In the genomic region with DNA sequence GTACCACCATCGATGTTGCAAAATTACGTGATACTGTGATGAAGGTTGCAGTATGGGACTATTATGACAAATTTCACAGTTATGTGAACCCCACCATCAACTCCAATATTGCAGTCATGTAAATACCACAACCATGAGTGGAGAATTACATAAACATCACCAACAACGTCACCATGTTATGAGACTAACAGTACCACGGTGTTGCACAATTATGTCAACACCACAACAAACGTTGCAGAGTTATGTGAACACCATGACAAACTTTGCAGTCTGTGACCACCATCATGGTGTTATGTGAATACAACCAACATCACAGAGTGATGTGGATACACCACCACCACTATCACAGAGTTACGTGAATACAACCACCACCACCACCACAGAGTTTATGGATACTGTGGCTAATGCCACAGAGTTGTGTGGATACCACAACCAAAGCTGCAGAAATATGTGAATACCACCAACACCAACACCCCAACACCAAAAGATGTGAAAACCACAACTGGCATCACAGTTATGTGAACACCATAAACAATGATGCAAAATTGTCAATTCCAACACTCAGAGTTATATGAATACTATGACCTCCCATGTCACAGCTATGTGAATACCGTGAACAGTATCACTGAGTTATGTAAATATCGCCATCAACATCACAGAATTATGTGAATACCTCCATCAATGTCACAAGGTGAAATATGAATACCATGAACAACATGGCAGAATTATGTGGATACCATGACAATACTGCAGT, we compare ENCODE assay signal across 25 cellular contexts.
DNase-seq lines count a peak whose midpoint lies in the region; ATAC-seq and TF ChIP-seq lines count a peak whose summit lies in the region.
"Had no signal": no experiment of that assay in that cellular context is flagged by ENCODE, and none has a peak within 500 bp of the region (broad histone marks: within the 10 kb centered on the region; RNA-seq: fewer than 3 reads in every experiment).

No MANE protein-coding gene starts in this region.

- ATAC-seq in HG02870 (IDR thresholded peaks at IDR 0.05; ENCODE audit: unreplicated experiment) = no peak
- ATAC-seq in HG03565 (IDR thresholded peaks at IDR 0.05; ENCODE audit: unreplicated experiment) = no peak
- ATAC-seq: activated CD8-positive, alpha-beta T cell treated with anti-CD3 and anti-CD28 coated beads for 36 hours; body of pancreas; left lung; stimulated activated effector memory CD8-positive, alpha-beta T cell treated with anti-CD3 and anti-CD28 coated beads, Interleukin-12 subunit alpha, Interleukin-12 subunit beta, amount 100 ng/mL, for 72 hours had no signal

- in situ Hi-C loops in astrocyte of the spinal cord (cut with HindIII; ENCODE audit: low sequenced_read_pairs) (no loop called here), GM13977 (cut with MboI; ENCODE audit: low pct_unique_long_range_greater_than_20kb, low sequenced_read_pairs, unreplicated experiment) (no loop called here)

- TF ChIP-seq CTCF in AG09309 (IDR thresholded peaks at IDR 0.05; ENCODE audit: control insufficient read depth, insufficient read depth, low read depth, low read length, missing control alignments) = no peak
- TF ChIP-seq CTCF in astrocyte of the spinal cord (IDR thresholded peaks at IDR 0.05; ENCODE audit: low read depth, low read length) = no peak
- no peak for TF ChIP-seq CTCF in GM13977 (IDR thresholded peaks at IDR 0.05; ENCODE audit: extremely low read depth, insufficient read depth, missing control alignments)

- no peak overlapping the region for H3K4me3 ChIP-seq in AG09309 (ENCODE audit: control insufficient read depth, low read depth, low read length)
- H3K4me3 ChIP-seq in astrocyte of the spinal cord (ENCODE audit: low read depth, low read length) = no peak overlapping the region
- H3K4me3 ChIP-seq: body of pancreas, left lung, PC-9, SJSA1, thoracic aorta had no signal

- DNase-seq in AG09309 (ENCODE audit: low read depth) (peak; percentile 57), HCEC 1CT (peak; percentile 95), astrocyte of the spinal cord (ENCODE audit: low read depth, low spot score) (peak; percentile 62), iris pigment epithelial cell (ENCODE audit: low read depth) (peak; percentile 97), GM13977 (ENCODE audit: low spot score) (no peak)
- no peak for DNase-seq in stimulated activated CD4-positive, alpha-beta T cell treated with anti-CD3 and anti-CD28 coated beads, Interleukin-4, amount 100 ng/mL, for 1 hour
- DNase-seq: activated CD4-positive, CD25-positive, alpha-beta regulatory T cell; activated CD8-positive, alpha-beta T cell treated with anti-CD3 and anti-CD28 coated beads for 36 hours; activated naive CD4-positive, alpha-beta T cell treated with anti-CD3 and anti-CD28 coated beads, Interleukin-2, amount 10 ng/mL, durations not matched to agents 7 days and 5 days; activated T-cell treated with anti-CD3 and anti-CD28 coated beads, Interleukin-2, amount 50 U/mL, for 24 hours; BE2C; body of pancreas; glutamatergic neuron; left lung; MV-4-11; NCI-H187; NCI-H2227 treated with DMSO at 0.1 percent for 48 hours; NCI-H82; PC-9; stimulated activated CD4-positive, alpha-beta T cell treated with anti-CD3 and anti-CD28 coated beads, Interleukin-15, amount 100 ng/mL, for 24 hours had no signal

Comparison
In these comparisons a context has a peak if more than half of its experiments do, and no peak if none do; other contexts are left out.
1. DNase-seq: peak in AG09309 (single experiment), HCEC 1CT (single experiment), astrocyte of the spinal cord (single experiment) and iris pigment epithelial cell (single experiment); none in stimulated activated CD4-positive, alpha-beta T cell treated with anti-CD3 and anti-CD28 coated beads, Interleukin-4, amount 100 ng/mL, for 1 hour (single experiment) and GM13977 (single experiment).